In the genomic region with DNA sequence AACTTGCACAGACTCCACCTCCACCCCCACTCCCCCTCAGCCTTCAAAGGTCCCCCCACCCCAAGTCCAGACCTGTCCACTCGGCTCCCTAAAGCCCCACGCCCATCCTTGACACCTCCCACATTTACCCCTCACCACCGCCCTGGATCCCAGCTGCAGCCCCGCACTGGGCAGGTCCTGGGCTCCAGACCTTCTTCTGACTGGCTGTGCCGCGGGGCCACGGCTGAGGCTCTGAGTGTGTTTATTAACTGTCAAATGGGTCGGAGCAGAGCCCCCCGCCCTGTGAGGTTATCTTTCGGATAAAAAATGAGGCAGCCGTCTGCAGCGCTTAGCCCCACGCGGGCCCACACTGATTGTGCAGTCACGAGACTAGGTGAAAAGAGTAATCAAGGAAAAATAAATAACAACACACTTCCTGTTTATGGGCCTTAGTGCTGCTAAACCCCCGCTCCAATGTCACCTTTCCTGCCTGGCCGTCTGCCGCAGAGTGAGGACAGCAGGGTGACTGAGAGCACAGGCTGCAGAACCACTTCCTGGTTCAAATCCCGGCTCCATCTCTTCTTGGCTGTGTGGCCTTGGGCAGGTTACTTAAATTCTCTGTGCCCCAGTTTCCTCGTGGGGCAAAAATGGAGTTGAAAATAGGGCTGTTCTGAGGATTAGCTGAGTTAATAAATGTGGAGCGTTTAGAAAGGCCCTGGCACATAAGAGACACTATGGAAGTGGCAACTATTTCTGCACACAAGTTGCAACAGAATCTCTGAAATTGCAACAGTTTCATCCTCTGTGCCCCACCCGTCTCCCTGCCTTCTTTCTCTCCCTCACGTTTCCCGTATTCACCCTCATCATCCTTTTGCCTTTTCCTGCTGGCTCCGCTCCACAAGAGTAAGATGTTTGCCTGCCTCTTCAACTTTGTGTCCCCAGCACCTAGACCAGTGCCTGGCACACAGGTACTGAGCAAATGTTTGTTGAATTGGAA, we compare ENCODE assay signal across 9 cellular contexts. TPM values are rescaled to one million over a fixed set of nuclear protein-coding genes. Genes with fewer than 3 reads are reported as not detected.
DNase-seq lines count a peak whose midpoint lies in the region; ATAC-seq and TF ChIP-seq lines count a peak whose summit lies in the region.
"Had no signal": no experiment of that assay in that cellular context is flagged by ENCODE, and none has a peak within 500 bp of the region (broad histone marks: within the 10 kb centered on the region; RNA-seq: fewer than 3 reads in every experiment).

No MANE protein-coding gene starts in this region.

- H3K36me3 ChIP-seq in muscle layer of colon (ENCODE audit: insufficient read depth, low read length): peaks cover 65% of the 10 kb centered on the region

- peak overlapping the region; percentile 67 for H3K4me3 ChIP-seq in choroid plexus epithelial cell (ENCODE audit: low read depth, low read length)
- peak overlapping the region; percentile 17 to 82 for H3K4me3 ChIP-seq in muscle layer of colon (ENCODE audit: low read depth in 1 of 2, low read length in 2 of 2)

- DNase-seq in AG20443 (ENCODE audit: low spot score) (peak; percentile 41), NCI-H774 (lab: John Stamatoyannopoulos, UW) (peak; percentile 7), choroid plexus epithelial cell (ENCODE audit: low read depth) (no peak), germinal center (ENCODE audit: low spot score) (no peak), ureter (ENCODE audit: low spot score) (no peak)
- DNase-seq in activated CD8-positive, alpha-beta memory T cell treated with anti-CD3 and anti-CD28 coated beads, Interleukin-2, amount 50 U/mL, for 4 hours: no peak

- no peak overlapping the region for H3K27ac ChIP-seq in muscle layer of colon (ENCODE audit: low read depth, low read length)

- no peak overlapping the region for H3K9ac ChIP-seq in muscle layer of colon (ENCODE audit: low read length)

- no peak for TF ChIP-seq CTCF in choroid plexus epithelial cell (conservative IDR thresholded peaks at IDR 0.05; ENCODE audit: low read depth, low read length)

- ATAC-seq in GM18909 (IDR thresholded peaks at IDR 0.05; ENCODE audit: poor library complexity, unreplicated experiment): no peak

- H3K27me3 ChIP-seq in muscle layer of colon (ENCODE audit: control insufficient read depth in 1 of 2, insufficient read depth in 2 of 2, low read length in 2 of 2): no peaks in the 10 kb centered on the region

- peaks cover 29% of the 10 kb centered on the region for H3K4me1 ChIP-seq in muscle layer of colon (ENCODE audit: insufficient read depth, low read length)

- no peaks in the 10 kb centered on the region for H3K9me3 ChIP-seq in muscle layer of colon (ENCODE audit: low read length)

RNA-seq across cellular contexts. Expression of a gene that starts 9.4 kb away (rescaled TPM):
- total RNA-seq in ureter: 39.8 TPM

RNA-seq across cellular contexts. Expression of a gene that starts 19.7 kb away (rescaled TPM):
- total RNA-seq in ureter: 20.5 TPM

RNA-seq across cellular contexts. Expression of a gene that starts 45.5 kb away (rescaled TPM):
- 3.1 TPM for total RNA-seq in ureter
- total RNA-seq: T-helper 2 cell treated with Interferon-gamma antibody and Interleukin-4, amounts not matched to agents 100 ng/mL and 5 ng/mL, for 36 hours had no signal

Comparison
In these comparisons a context has a peak if more than half of its experiments do, and no peak if none do; other contexts are left out.
1. DNase-seq: peak in AG20443 (single experiment) and NCI-H774 (single experiment); none in choroid plexus epithelial cell (single experiment), germinal center (single experiment), activated CD8-positive, alpha-beta memory T cell treated with anti-CD3 and anti-CD28 coated beads, Interleukin-2, amount 50 U/mL, for 4 hours (single experiment) and ureter (single experiment).